Comparison of ENCODE assay signal across 18 cellular contexts in the genomic region with DNA sequence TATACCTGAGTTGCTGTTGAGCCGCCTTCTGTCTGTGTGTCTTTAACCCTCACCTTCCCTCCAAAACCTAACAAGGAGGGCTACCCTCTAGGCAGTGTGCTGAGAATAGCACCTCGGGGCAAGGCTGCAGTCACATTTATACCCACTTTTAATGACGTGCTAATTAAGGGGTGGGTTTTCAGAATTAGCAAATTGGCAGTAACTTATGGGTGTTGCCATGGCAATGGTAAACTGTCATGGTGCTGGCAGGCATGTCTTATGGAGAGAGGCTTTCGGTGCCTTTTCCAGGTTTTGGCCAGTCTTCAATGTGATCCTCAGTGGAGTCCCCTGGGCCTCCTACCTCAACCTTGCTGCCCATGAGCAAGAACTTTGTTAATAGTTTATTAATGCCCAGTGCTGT. TPM values are rescaled to one million over a fixed set of nuclear protein-coding genes. Genes with fewer than 3 reads are reported as not detected.
A peak's percentile ranks its signal among the peaks of the same experiment; 100 is the strongest.
DNase-seq lines count a peak whose midpoint lies in the region; ATAC-seq, FAIRE-seq and TF ChIP-seq lines count a peak whose summit lies in the region.
"Had no signal": no experiment of that assay in that cellular context is flagged by ENCODE, and none has a peak within 500 bp of the region (broad histone marks: within the 10 kb centered on the region; RNA-seq: fewer than 3 reads in every experiment).

No MANE protein-coding gene starts in this region.

- in situ Hi-C loops in GM13976 (cut with MboI; ENCODE audit: low sequenced_read_pairs, unreplicated experiment): no loop called here

- H3K18ac ChIP-seq in mesendoderm (ENCODE audit: low read length): no peak overlapping the region
- H3K18ac ChIP-seq in trophoblast cell (ENCODE audit: low read length): no peak overlapping the region

- TF ChIP-seq CTCF in GM23338 (conservative IDR thresholded peaks at IDR 0.05; ENCODE audit: low read depth in 2 of 2) (no peak), WTC11 (IDR thresholded peaks at IDR 0.05) (no peak), GM13976 (IDR thresholded peaks at IDR 0.05; ENCODE audit: borderline replicate concordance, control extremely low read depth, extremely low read depth, insufficient read depth, missing control alignments) (no peak), SK-N-SH (IDR thresholded peaks at IDR 0.05) (no peak)

- H3K36me3 Mint-ChIP-seq in GM23338 (ENCODE audit: low read depth) (peaks cover 28% of the 10 kb centered on the region), WTC11 (peaks cover 22% of the 10 kb centered on the region)

- H3K4me1 Mint-ChIP-seq in GM23338 (peaks cover 11% of the 10 kb centered on the region), WTC11 (peaks cover 11% of the 10 kb centered on the region)

- H2BK120ac ChIP-seq in mesendoderm (ENCODE audit: low read depth, low read length) (no peak overlapping the region), trophoblast cell (ENCODE audit: insufficient read depth, low read length, poor library complexity) (no peak overlapping the region)

- H4K12ac ChIP-seq in trophoblast cell (ENCODE audit: low read depth, low read length): no peak overlapping the region

- no peak for ATAC-seq in GM23338
- ATAC-seq in WTC11: no peak
- no peak for ATAC-seq in HG02852 (IDR thresholded peaks at IDR 0.05; ENCODE audit: unreplicated experiment)

- H3K9ac ChIP-seq in mesendoderm (ENCODE audit: low read length): no peak overlapping the region
- H3K9ac ChIP-seq in trophoblast cell (ENCODE audit: low read length): no peak overlapping the region
- H3K9ac ChIP-seq in SK-N-SH: no peak overlapping the region

- no peak overlapping the region for H4K5ac ChIP-seq in mesendoderm (ENCODE audit: low read length)

- peak overlapping the region; percentile 30 for H2BK12ac ChIP-seq in trophoblast cell (ENCODE audit: low read length)

- H3K9me3 Mint-ChIP-seq in GM23338: no peaks in the 10 kb centered on the region
- no peaks in the 10 kb centered on the region for H3K9me3 Mint-ChIP-seq in WTC11

- peaks cover 14% of the 10 kb centered on the region for H3K4me1 ChIP-seq in GM23338 (ENCODE audit: insufficient read depth)
- peaks cover 2% of the 10 kb centered on the region for H3K4me1 ChIP-seq in mesendoderm (ENCODE audit: control insufficient read depth, low read depth, low read length)
- H3K4me1 ChIP-seq in trophoblast cell (ENCODE audit: control insufficient read depth in 1 of 2, insufficient read depth in 2 of 2, low read length in 2 of 2): peaks cover 12 to 16% of the 10 kb centered on the region in 2 experiments
- peaks cover 14 to 16% of the 10 kb centered on the region in 2 experiments; a peak in 2 of 4 replicates for H3K4me1 ChIP-seq in SK-N-SH (ENCODE audit: control insufficient read depth in 1 of 2, insufficient read depth in 2 of 2, low read depth in 1 of 2, low read length in 1 of 2)

- H3K79me2 ChIP-seq in GM23338 (replicated peaks; ENCODE audit: insufficient read depth): peaks cover 4% of the 10 kb centered on the region; the same call in 1 of the 2 replicates
- H3K79me2 ChIP-seq in mesendoderm (ENCODE audit: control insufficient read depth, insufficient read depth, low read length): no peaks in the 10 kb centered on the region
- no peaks in the 10 kb centered on the region for H3K79me2 ChIP-seq in trophoblast cell (ENCODE audit: control insufficient read depth, insufficient read depth, low read length, poor library complexity)
- H3K79me2 ChIP-seq in SK-N-SH (ENCODE audit: insufficient read depth): peaks cover 8% of the 10 kb centered on the region; the same call in 1 of the 2 replicates

- CTCF ChIA-PET in WTC11 (lab: Charles Lee): interaction anchor here (1.2 to 2.4 kb wide), 2 partner anchors 68 to 70 kb away, joined by 3 to 14 read pairs; no protein-coding TSS in a partner anchor
- CTCF ChIA-PET in SK-N-SH (lab: Yijun Ruan, JAX): interaction anchor here (1.0 to 24.7 kb wide), 3 partner anchors 12 to 73 kb away, joined by 3 to 463 read pairs (median 11); no protein-coding TSS in a partner anchor

- H3K56ac ChIP-seq in mesendoderm (ENCODE audit: low read length): no peak overlapping the region

- H3K14ac ChIP-seq in trophoblast cell (ENCODE audit: low read length): no peak overlapping the region

- H3F3A ChIP-seq in GM23338 (replicated peaks; ENCODE audit: low read depth) (0 out of 2 replicates have a peak, but pooled peaks cover 3% of the 10 kb centered on the region), SK-N-SH (replicated peaks; ENCODE audit: insufficient read depth) (peaks cover 24% of the 10 kb centered on the region)

- POLR2A ChIA-PET in WTC11 (lab: Charles Lee): no interaction called here
- POLR2A ChIA-PET in SK-N-SH (lab: Yijun Ruan, JAX): no interaction called here

- H4K91ac ChIP-seq in trophoblast cell (ENCODE audit: low read depth, low read length): peak overlapping the region; percentile 8

- no peak for TF ChIP-seq EP300 in SK-N-SH (IDR thresholded peaks at IDR 0.05; ENCODE audit: borderline replicate concordance in 1 of 2, low read depth in 1 of 2, low read length in 1 of 2)

- no peak overlapping the region for H2AK5ac ChIP-seq in mesendoderm (ENCODE audit: low read length)
- H2AK5ac ChIP-seq in trophoblast cell (ENCODE audit: low read length): no peak overlapping the region

- H4K20me1 ChIP-seq in GM23338 (replicated peaks; ENCODE audit: insufficient read depth) (no peaks in the 10 kb centered on the region), SK-N-SH (ENCODE audit: insufficient read depth) (no peaks in the 10 kb centered on the region)

- H3K4ac ChIP-seq in mesendoderm (ENCODE audit: low read depth, low read length) (no peak overlapping the region), trophoblast cell (ENCODE audit: low read depth, low read length) (no peak overlapping the region)

- no peak for FAIRE-seq in frontal cortex (lab: Jason Lieb, UNC)
- FAIRE-seq: A549, D721Med had no signal

- H3K4me3 ChIP-seq in GM23338: no peak overlapping the region
- H3K4me3 ChIP-seq in mesendoderm (ENCODE audit: low read length): no peak overlapping the region
- H3K4me3 ChIP-seq in trophoblast cell (ENCODE audit: low read depth, low read length): no peak overlapping the region
- H3K4me3 ChIP-seq in SK-N-SH (ENCODE audit: low read depth in 2 of 2, low read length in 1 of 2): no peak overlapping the region
- H3K4me3 ChIP-seq: A549, HAP-1 had no signal

- H2BK15ac ChIP-seq in mesendoderm (replicated peaks; ENCODE audit: low read depth): no peak overlapping the region

- H2BK5ac ChIP-seq in mesendoderm (ENCODE audit: low read length) (no peak overlapping the region), trophoblast cell (ENCODE audit: low read depth, low read length, poor library complexity) (no peak overlapping the region)

- H3K36me3 ChIP-seq in GM23338 (ENCODE audit: insufficient read depth) (no peaks in the 10 kb centered on the region), mesendoderm (ENCODE audit: control insufficient read depth, insufficient read depth, low read length) (no peaks in the 10 kb centered on the region), trophoblast cell (ENCODE audit: control insufficient read depth in 1 of 2, insufficient read depth in 2 of 2, low read length in 2 of 2) (no peaks in the 10 kb centered on the region), SK-N-SH (replicated peaks in 1 of 2; ENCODE audit: control insufficient read depth in 1 of 2, insufficient read depth in 2 of 2, low read length in 1 of 2) (peaks cover 0 to 7% of the 10 kb centered on the region in 2 experiments)

- H3K27ac Mint-ChIP-seq in GM23338: no peak overlapping the region
- H3K27ac Mint-ChIP-seq in WTC11: no peak overlapping the region

- H3K4me2 ChIP-seq in GM23338: no peak overlapping the region
- no peak overlapping the region for H3K4me2 ChIP-seq in mesendoderm (ENCODE audit: low read length)
- H3K4me2 ChIP-seq in trophoblast cell (ENCODE audit: low read length): no peak overlapping the region
- H3K4me2 ChIP-seq in SK-N-SH: no peak overlapping the region

- H4K8ac ChIP-seq in mesendoderm (ENCODE audit: low read depth, low read length) (no peak overlapping the region), trophoblast cell (ENCODE audit: low read depth, low read length) (no peak overlapping the region)

- no CpG with 5 or more reads among the region's 4 CpGs for WGBS in mesendoderm (ENCODE audit: extremely low coverage, insufficient coverage, low lambda C conversion rate)
- WGBS in trophoblast cell (ENCODE audit: extremely low coverage, insufficient coverage, insufficient read length): no CpG with 5 or more reads among the region's 4 CpGs
- 91% methylated on average over 4 of the region's 4 CpGs for WGBS in SK-N-SH (ENCODE audit: low lambda C conversion rate)

- peak overlapping the region; percentile 32; the same call in 1 of the 3 replicates for H3K4me3 Mint-ChIP-seq in GM23338
- peak overlapping the region; percentile 25 for H3K4me3 Mint-ChIP-seq in WTC11

- no peak overlapping the region for H3K27ac ChIP-seq in GM23338 (ENCODE audit: low read depth)
- H3K27ac ChIP-seq in mesendoderm (ENCODE audit: low read depth, low read length): no peak overlapping the region
- H3K27ac ChIP-seq in trophoblast cell (ENCODE audit: low read depth, low read length): no peak overlapping the region
- H3K27ac ChIP-seq in SK-N-SH (ENCODE audit: low read depth in 2 of 2, low read length in 1 of 2): no peak overlapping the region
- H3K27ac ChIP-seq: A549 had no signal

- no peaks in the 10 kb centered on the region for H3K9me2 ChIP-seq in GM23338 (ENCODE audit: insufficient read depth)
- H3K9me2 ChIP-seq in SK-N-SH: no peaks in the 10 kb centered on the region

- peaks cover 15% of the 10 kb centered on the region for H3K27me3 Mint-ChIP-seq in GM23338 (ENCODE audit: insufficient read depth, low read depth, poor library complexity)
- H3K27me3 Mint-ChIP-seq in WTC11 (ENCODE audit: low read depth): peaks cover 21% of the 10 kb centered on the region

- H2AFZ ChIP-seq in GM23338 (no peak overlapping the region), trophoblast cell (ENCODE audit: insufficient read depth, low read length, poor library complexity) (no peak overlapping the region), SK-N-SH (ENCODE audit: low read depth) (no peak overlapping the region)

- DNase-seq in GM23338 (ENCODE audit: low spot score) (no peak), WTC11 (ENCODE audit: low spot score) (no peak), mesendoderm (peak; percentile 62), trophoblast cell (no peak), GM13976 (ENCODE audit: low spot score) (no peak), SK-N-SH (no peak), frontal cortex (ENCODE audit: low spot score in 2 of 2) (no peak)
- DNase-seq: DMS79, NCI-H187, NCI-H2107, NCI-H510A, NCI-H82, SIG-M5 had no signal

- H3K9me3 ChIP-seq in trophoblast cell (ENCODE audit: insufficient read depth, low read depth, low read length) (no peaks in the 10 kb centered on the region), SK-N-SH (no peaks in the 10 kb centered on the region)
- H3K9me3 ChIP-seq: A549, HAP-1 had no signal

- H3K27me3 ChIP-seq in GM23338 (ENCODE audit: insufficient read depth): peaks cover 5% of the 10 kb centered on the region; the same call in 1 of the 2 replicates
- no peaks in the 10 kb centered on the region for H3K27me3 ChIP-seq in mesendoderm (ENCODE audit: insufficient read depth, low read length, poor library complexity)
- no peaks in the 10 kb centered on the region for H3K27me3 ChIP-seq in trophoblast cell (ENCODE audit: insufficient read depth, low read length)
- H3K27me3 ChIP-seq in SK-N-SH (ENCODE audit: insufficient read depth): no peaks in the 10 kb centered on the region

- no peak overlapping the region for H3K23ac ChIP-seq in mesendoderm (ENCODE audit: low read length)
- no peak overlapping the region for H3K23ac ChIP-seq in trophoblast cell (ENCODE audit: low read length)

- no peaks in the 10 kb centered on the region for H3K79me1 ChIP-seq in mesendoderm (ENCODE audit: low read length)
- H3K79me1 ChIP-seq in trophoblast cell (ENCODE audit: low read length): peaks cover 8% of the 10 kb centered on the region

- no peak for TF ChIP-seq RAD21 in SK-N-SH (IDR thresholded peaks at IDR 0.05; ENCODE audit: low read length)

RNA-seq across cellular contexts. Expression of gene PNMA8A, which starts 1.2 kb away (rescaled TPM):
- 17.8 and 19.6 TPM in 2 replicates for total RNA-seq in GM23338 (2014; rRNA removed; shearing (Covaris generic))
- polyA plus RNA-seq in GM23338 (2016; fragmentation: Nextera tagmentation; extraction: Ambion mirVana) (21.7 and 28.0 TPM in 2 replicates), SK-N-SH (2012; rRNA removed) (10.2 and 13.8 TPM in 2 replicates)
- total RNA-seq in WTC11 (2021) (24.8 to 30.5 TPM (median 25.4 TPM) in 3 replicates), frontal cortex (68.1 TPM)
- 12.5 TPM for polyA plus RNA-seq in mesendoderm (2013, experiment 1 of 2)
- 13.0 TPM for polyA plus RNA-seq in mesendoderm (2013, experiment 2 of 2)
- 6.9 and 7.6 TPM in 2 replicates for polyA plus RNA-seq in trophoblast cell (2013)
- 15.7 and 15.8 TPM in 2 replicates for polyA plus RNA-seq in SK-N-SH (2012; cell fraction: cytosol; rRNA removed)
- polyA plus RNA-seq in SK-N-SH (2012; cell fraction: nucleus; rRNA removed): 6.8 and 8.5 TPM in 2 replicates
- total RNA-seq: RPMI7951 had no signal

RNA-seq across cellular contexts. Expression of gene PNMA8B, which starts 23.1 kb away (rescaled TPM):
- total RNA-seq in GM23338 (2014; rRNA removed; shearing (Covaris generic)): 1.6 and 1.7 TPM in 2 replicates
- polyA plus RNA-seq in GM23338 (2016; fragmentation: Nextera tagmentation; extraction: Ambion mirVana) (0.44 and 0.80 TPM in 2 replicates), SK-N-SH (2012; rRNA removed) (0.63 and 0.92 TPM in 2 replicates)
- total RNA-seq in WTC11 (2021) (2.8 to 4.0 TPM (median 3.6 TPM) in 3 replicates), frontal cortex (17.1 TPM)
- polyA plus RNA-seq in mesendoderm (2013, experiment 1 of 2): 0.10 TPM
- polyA plus RNA-seq in mesendoderm (2013, experiment 2 of 2): 0.15 TPM
- polyA plus RNA-seq in trophoblast cell (2013): 0.31 and 0.35 TPM in 2 replicates
- polyA plus RNA-seq in SK-N-SH (2012; cell fraction: cytosol; rRNA removed): 0.39 and 0.66 TPM in 2 replicates
- polyA plus RNA-seq in SK-N-SH (2012; cell fraction: nucleus; rRNA removed): 0.66 and 0.74 TPM in 2 replicates
- total RNA-seq: RPMI7951 had no signal
- polyA plus RNA-seq: A549 had no signal

RNA-seq across cellular contexts. Expression of gene PNMA8C, which starts 43.9 kb away (rescaled TPM):
- total RNA-seq in GM23338 (2014; rRNA removed; shearing (Covaris generic)): 2.3 and 2.6 TPM in 2 replicates
- polyA plus RNA-seq in GM23338 (2016; fragmentation: Nextera tagmentation; extraction: Ambion mirVana) (0.44 and 0.59 TPM in 2 replicates), SK-N-SH (2012; rRNA removed) (1.3 and 1.6 TPM in 2 replicates)
- total RNA-seq in WTC11 (2021) (1.2 to 2.0 TPM (median 2.0 TPM) in 3 replicates), frontal cortex (31.8 TPM)
- 0.08 TPM for polyA plus RNA-seq in mesendoderm (2013, experiment 1 of 2)
- 0.10 TPM for polyA plus RNA-seq in mesendoderm (2013, experiment 2 of 2)
- 0.01 TPM in 1 of 2 replicates, not detected in the other for polyA plus RNA-seq in trophoblast cell (2013)
- polyA plus RNA-seq in SK-N-SH (2012; cell fraction: cytosol; rRNA removed): 1.1 and 1.4 TPM in 2 replicates
- 1.6 and 1.8 TPM in 2 replicates for polyA plus RNA-seq in SK-N-SH (2012; cell fraction: nucleus; rRNA removed)
- total RNA-seq: RPMI7951 had no signal

RNA-seq across cellular contexts. Expression of gene CCDC8, which starts 59.2 kb away (rescaled TPM):
- total RNA-seq in GM23338 (2014; rRNA removed; shearing (Covaris generic)): 16.5 and 17.4 TPM in 2 replicates
- polyA plus RNA-seq in GM23338 (2016; fragmentation: Nextera tagmentation; extraction: Ambion mirVana) (5.6 and 6.0 TPM in 2 replicates), SK-N-SH (2012; rRNA removed) (0.03 TPM in 1 of 2 replicates, not detected in the other)
- total RNA-seq in WTC11 (2021) (25.2 to 27.2 TPM (median 25.7 TPM) in 3 replicates), frontal cortex (2.4 TPM)
- 11.5 TPM for polyA plus RNA-seq in mesendoderm (2013, experiment 1 of 2)
- 12.1 TPM for polyA plus RNA-seq in mesendoderm (2013, experiment 2 of 2)
- polyA plus RNA-seq in trophoblast cell (2013): 13.4 and 13.9 TPM in 2 replicates
- 0.01 TPM in 2 replicates for polyA plus RNA-seq in SK-N-SH (2012; cell fraction: cytosol; rRNA removed)
- 0.04 and 0.06 TPM in 2 replicates for polyA plus RNA-seq in SK-N-SH (2012; cell fraction: nucleus; rRNA removed)
